Comparison of ENCODE assay signal across 12 cellular contexts in the genomic region with DNA sequence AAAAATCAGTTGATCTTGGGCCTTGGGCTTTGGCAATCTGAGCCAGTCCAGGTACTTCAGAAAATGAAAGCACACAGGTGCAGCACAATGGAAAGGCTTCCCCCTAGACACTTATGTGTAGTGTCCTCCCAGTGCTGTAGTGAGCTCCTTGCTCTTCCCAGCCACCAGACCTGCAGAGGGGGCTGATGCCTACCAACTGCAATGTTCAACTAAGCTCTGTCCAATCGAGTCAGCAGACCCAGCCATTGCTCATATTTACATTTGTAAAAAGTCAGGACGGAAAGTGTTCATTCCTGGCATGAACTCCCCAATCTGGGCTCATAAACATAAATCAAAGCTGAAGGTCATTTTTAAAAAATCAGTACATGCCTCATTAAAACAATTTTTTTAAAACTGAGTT.
DNase-seq lines count a peak whose midpoint lies in the region; ATAC-seq and TF ChIP-seq lines count a peak whose summit lies in the region.
"Had no signal": no experiment of that assay in that cellular context is flagged by ENCODE, and none has a peak within 500 bp of the region (broad histone marks: within the 10 kb centered on the region; RNA-seq: fewer than 3 reads in every experiment).

No MANE protein-coding gene starts in this region.

- H3K27ac Mint-ChIP-seq in activated CD4-positive, alpha-beta T cell treated with anti-CD3 and anti-CD28 coated beads, Interleukin-2, amount 10 ng/mL, durations not matched to agents 7 days and 5 days = peak overlapping the region; percentile 20
- H3K27ac Mint-ChIP-seq in activated CD4-positive, alpha-beta T cell treated with anti-CD3 and anti-CD28 coated beads for 36 hours = no peak overlapping the region
- H3K27ac Mint-ChIP-seq: activated CD4-positive, alpha-beta memory T cell treated with anti-CD3 and anti-CD28 coated beads for 36 hours had no signal

- TF ChIP-seq CTCF in RWPE2 (IDR thresholded peaks at IDR 0.05; ENCODE audit: poor library complexity, severe bottlenecking) (peak; percentile 21), tibial artery (IDR thresholded peaks at IDR 0.05) (peak; percentile 9 to 19)

- H3K4me1 ChIP-seq in RWPE2 (ENCODE audit: insufficient read depth, poor library complexity, severe bottlenecking) (peaks cover 28% of the 10 kb centered on the region), tibial artery (peaks cover 0 to 24% (median 7%) of the 10 kb centered on the region in 4 donors)
- H3K4me1 ChIP-seq: BLaER1 had no signal

- peaks cover 18% of the 10 kb centered on the region for H3K4me1 Mint-ChIP-seq in activated CD4-positive, alpha-beta T cell treated with anti-CD3 and anti-CD28 coated beads, Interleukin-2, amount 10 ng/mL, durations not matched to agents 7 days and 5 days
- H3K4me1 Mint-ChIP-seq in activated CD4-positive, alpha-beta T cell treated with anti-CD3 and anti-CD28 coated beads for 36 hours = peaks cover 25% of the 10 kb centered on the region

- H3K27ac ChIP-seq in RWPE2 (ENCODE audit: poor library complexity, severe bottlenecking) (peak overlapping the region; percentile 99), tibial artery (peak overlapping the region; percentile 49 to 61)
- H3K27ac ChIP-seq: BLaER1, dorsolateral prefrontal cortex had no signal

- H3K4me3 Mint-ChIP-seq in activated CD4-positive, alpha-beta T cell treated with anti-CD3 and anti-CD28 coated beads, Interleukin-2, amount 10 ng/mL, durations not matched to agents 7 days and 5 days = no peak overlapping the region
- H3K4me3 Mint-ChIP-seq in activated CD4-positive, alpha-beta T cell treated with anti-CD3 and anti-CD28 coated beads for 36 hours = no peak overlapping the region
- H3K4me3 Mint-ChIP-seq: activated CD4-positive, alpha-beta memory T cell treated with anti-CD3 and anti-CD28 coated beads for 36 hours had no signal

- CTCF ChIA-PET in activated CD4-positive, alpha-beta T cell treated with anti-CD3 and anti-CD28 coated beads, Interleukin-2, amount 10 ng/mL, durations not matched to agents 7 days and 5 days (lab: Charles Lee) = interaction anchor here (0.7 to 1.8 kb wide), 2 partner anchors 16 to 338 kb away, joined by 3 to 4 read pairs; no protein-coding TSS in a partner anchor
- CTCF ChIA-PET in activated CD4-positive, alpha-beta T cell treated with anti-CD3 and anti-CD28 coated beads for 36 hours (lab: Charles Lee) = interaction anchor here (0.5 to 2.1 kb wide), 4 partner anchors 14 to 76 kb away, joined by 3 to 5 read pairs (median 4); no protein-coding TSS in a partner anchor

- H3K36me3 Mint-ChIP-seq in activated CD4-positive, alpha-beta T cell treated with anti-CD3 and anti-CD28 coated beads, Interleukin-2, amount 10 ng/mL, durations not matched to agents 7 days and 5 days (ENCODE audit: low read depth) = no peaks in the 10 kb centered on the region
- peaks cover 2% of the 10 kb centered on the region for H3K36me3 Mint-ChIP-seq in activated CD4-positive, alpha-beta T cell treated with anti-CD3 and anti-CD28 coated beads for 36 hours (ENCODE audit: low read depth)

- H3K27me3 ChIP-seq in RWPE2 (ENCODE audit: insufficient read depth, poor library complexity, severe bottlenecking) (no peaks in the 10 kb centered on the region), tibial artery (no peaks in the 10 kb centered on the region)
- H3K27me3 ChIP-seq: BLaER1, dorsolateral prefrontal cortex had no signal

- H3K36me3 ChIP-seq in RWPE2 (ENCODE audit: low read depth) = no peaks in the 10 kb centered on the region
- H3K36me3 ChIP-seq in tibial artery = no peaks in the 10 kb centered on the region
- H3K36me3 ChIP-seq: BLaER1 had no signal

- DNase-seq in activated CD4-positive, alpha-beta T cell treated with anti-CD3 and anti-CD28 coated beads, Interleukin-2, amount 10 ng/mL, durations not matched to agents 7 days and 5 days = no peak
- DNase-seq in activated CD4-positive, alpha-beta T cell treated with anti-CD3 and anti-CD28 coated beads for 36 hours = no peak
- no peak for DNase-seq in RWPE2 (ENCODE audit: low spot score)
- peak; percentile 43 for DNase-seq in fibroblast of peridontal ligament (ENCODE audit: extremely low read depth)
- DNase-seq in tibial artery = no peak
- DNase-seq in NCI-H1048 (lab: John Stamatoyannopoulos, UW) = no peak
- no peak for DNase-seq in activated CD4-positive, CD25-positive, alpha-beta regulatory T cell treated with anti-CD3 and anti-CD28 coated beads, Interleukin-2, amount 50 U/mL, for 72 hours
- DNase-seq: activated CD4-positive, alpha-beta memory T cell treated with anti-CD3 and anti-CD28 coated beads for 36 hours; dorsolateral prefrontal cortex had no signal

- H3K27me3 Mint-ChIP-seq in activated CD4-positive, alpha-beta T cell treated with anti-CD3 and anti-CD28 coated beads, Interleukin-2, amount 10 ng/mL, durations not matched to agents 7 days and 5 days = no peaks in the 10 kb centered on the region
- H3K27me3 Mint-ChIP-seq in activated CD4-positive, alpha-beta T cell treated with anti-CD3 and anti-CD28 coated beads for 36 hours = no peaks in the 10 kb centered on the region

- H3K4me3 ChIP-seq in RWPE2 (ENCODE audit: severe bottlenecking) = no peak overlapping the region
- no peak overlapping the region for H3K4me3 ChIP-seq in tibial artery
- H3K4me3 ChIP-seq: BLaER1, dorsolateral prefrontal cortex, skin epidermis had no signal

- ATAC-seq in activated CD4-positive, alpha-beta T cell treated with anti-CD3 and anti-CD28 coated beads for 36 hours = no peak
- ATAC-seq in RWPE2 (ENCODE audit: low read depth) = 0 out of 3 replicates have a peak, but pooled peaks have one; percentile 26
- no peak for ATAC-seq in GM18858 (IDR thresholded peaks at IDR 0.05; ENCODE audit: unreplicated experiment)

- H3K9me3 ChIP-seq in RWPE2 (ENCODE audit: severe bottlenecking) (no peaks in the 10 kb centered on the region), tibial artery (no peaks in the 10 kb centered on the region)

- intact Hi-C loops in activated CD4-positive, alpha-beta T cell treated with anti-CD3 and anti-CD28 coated beads for 36 hours (cut with DNase I, micrococcal nuclease) = loop anchor here (5.0 to 10.0 kb wide), 4 partner anchors 203 to 966 kb away; no protein-coding TSS in a partner anchor
- intact Hi-C loops in tibial artery (cut with DNase I; ENCODE audit: low total_unique reads) = no loop called here

- no peaks in the 10 kb centered on the region for H3K9me3 Mint-ChIP-seq in activated CD4-positive, alpha-beta T cell treated with anti-CD3 and anti-CD28 coated beads, Interleukin-2, amount 10 ng/mL, durations not matched to agents 7 days and 5 days
- H3K9me3 Mint-ChIP-seq in activated CD4-positive, alpha-beta T cell treated with anti-CD3 and anti-CD28 coated beads for 36 hours (ENCODE audit: low read depth) = peaks cover 2% of the 10 kb centered on the region
- H3K9me3 Mint-ChIP-seq: activated CD4-positive, alpha-beta memory T cell treated with anti-CD3 and anti-CD28 coated beads for 36 hours had no signal

- POLR2A ChIA-PET in activated CD4-positive, alpha-beta T cell treated with anti-CD3 and anti-CD28 coated beads, Interleukin-2, amount 10 ng/mL, durations not matched to agents 7 days and 5 days (lab: Charles Lee) = no interaction called here
- POLR2A ChIA-PET in activated CD4-positive, alpha-beta T cell treated with anti-CD3 and anti-CD28 coated beads for 36 hours (lab: Charles Lee) = interaction anchor here (0.5 kb wide), 1 partner anchor 78 kb away, joined by 3 read pairs; no protein-coding TSS in a partner anchor
